9 cellular contexts compared by ENCODE assay signal in genomic region chrY:14524246-14525180, GRCh38. TPM values are rescaled to one million over a fixed set of nuclear protein-coding genes. Genes with fewer than 3 reads are reported as not detected.
DNase-seq lines count a peak whose midpoint lies in the region; ATAC-seq and TF ChIP-seq lines count a peak whose summit lies in the region.
"Had no signal": no experiment of that assay in that cellular context is flagged by ENCODE, and none has a peak within 500 bp of the region (broad histone marks: within the 10 kb centered on the region; RNA-seq: fewer than 3 reads in every experiment).

TSS of gene NLGN4Y (plus strand) at chrY:14524529. CDS start at chrY:14622120, 97,591 bp downstream.

- H3K4me1 ChIP-seq in vagina = no peaks in the 10 kb centered on the region
- no peaks in the 10 kb centered on the region for H3K4me1 ChIP-seq in smooth muscle cell (ENCODE audit: low read depth)

- no peak within 1 kb of the TSS for H3K4me2 ChIP-seq in smooth muscle cell

- no peaks in the 10 kb centered on the region for H3K27me3 ChIP-seq in kidney epithelial cell (ENCODE audit: control insufficient read depth, insufficient read depth, low read length)
- H3K27me3 ChIP-seq in vagina = no peaks in the 10 kb centered on the region
- H3K27me3 ChIP-seq in smooth muscle cell (ENCODE audit: low read depth) = no peaks in the 10 kb centered on the region

- no peaks in the 10 kb centered on the region for H3K36me3 ChIP-seq in kidney epithelial cell (ENCODE audit: control insufficient read depth, insufficient read depth, low read length)
- no peaks in the 10 kb centered on the region for H3K36me3 ChIP-seq in vagina
- no peaks in the 10 kb centered on the region for H3K36me3 ChIP-seq in smooth muscle cell (ENCODE audit: low read depth)

- DNase-seq in Caki2 (ENCODE audit: low read depth) = peak; percentile 44
- DNase-seq in activated CD8-positive, alpha-beta T cell treated with anti-CD3 and anti-CD28 coated beads, Interleukin-2, amount 10 ng/mL, durations not matched to agents 7 days and 5 days = no peak
- DNase-seq in kidney epithelial cell (ENCODE audit: low read depth) = no peak
- no peak for DNase-seq in vagina (ENCODE audit: extremely low spot score in 2 of 2)
- no peak for DNase-seq in cortex of kidney (lab: John Stamatoyannopoulos, UW)
- no peak for DNase-seq in smooth muscle cell (lab: John Stamatoyannopoulos, UW; ENCODE audit: unreplicated experiment)

- in situ Hi-C loops in Caki2 (cut with HindIII; ENCODE audit: low pct_unique_long_range_greater_than_20kb, low sequenced_read_pairs) = no loop called here

- H2AFZ ChIP-seq in smooth muscle cell (ENCODE audit: low read depth) = no peak within 1 kb of the TSS

- H3K4me3 Mint-ChIP-seq in activated CD8-positive, alpha-beta T cell treated with anti-CD3 and anti-CD28 coated beads, Interleukin-2, amount 10 ng/mL, durations not matched to agents 7 days and 5 days = peak within 1 kb of the TSS; percentile 22

- POLR2A ChIA-PET in activated CD8-positive, alpha-beta T cell treated with anti-CD3 and anti-CD28 coated beads, Interleukin-2, amount 10 ng/mL, durations not matched to agents 7 days and 5 days (lab: Charles Lee) = no interaction called here

- TF ChIP-seq CTCF in kidney epithelial cell (IDR thresholded peaks at IDR 0.05; ENCODE audit: insufficient read depth, low read length, poor library complexity, severe bottlenecking) = no peak
- no peak for TF ChIP-seq CTCF in vagina (IDR thresholded peaks at IDR 0.05)
- no peak for TF ChIP-seq CTCF in smooth muscle cell (IDR thresholded peaks at IDR 0.05; ENCODE audit: borderline replicate concordance, insufficient read depth, poor library complexity, severe bottlenecking)

- intact Hi-C loops in vagina (cut with DNase I) = no loop called here

- no peaks in the 10 kb centered on the region for H3F3A ChIP-seq in smooth muscle cell (ENCODE audit: low read depth)

- H3K27me3 Mint-ChIP-seq in activated CD8-positive, alpha-beta T cell treated with anti-CD3 and anti-CD28 coated beads, Interleukin-2, amount 10 ng/mL, durations not matched to agents 7 days and 5 days (ENCODE audit: low read depth) = peaks cover 18% of the 10 kb centered on the region

- no peak within 1 kb of the TSS for H3K27ac Mint-ChIP-seq in activated CD8-positive, alpha-beta T cell treated with anti-CD3 and anti-CD28 coated beads, Interleukin-2, amount 10 ng/mL, durations not matched to agents 7 days and 5 days
- H3K27ac Mint-ChIP-seq: activated naive CD4-positive, alpha-beta T cell treated with anti-CD3 and anti-CD28 coated beads, Interleukin-2, amount 50 U/mL, for 72 hours had no signal

- H3K9me3 ChIP-seq in vagina (no peaks in the 10 kb centered on the region), smooth muscle cell (replicated peaks; ENCODE audit: low read depth) (no peaks in the 10 kb centered on the region)

- H3K36me3 Mint-ChIP-seq in activated CD8-positive, alpha-beta T cell treated with anti-CD3 and anti-CD28 coated beads, Interleukin-2, amount 10 ng/mL, durations not matched to agents 7 days and 5 days (ENCODE audit: low read depth) = no peaks in the 10 kb centered on the region

- no peak within 1 kb of the TSS for H3K9ac ChIP-seq in smooth muscle cell (ENCODE audit: low read depth)

- no peaks in the 10 kb centered on the region for H3K79me2 ChIP-seq in smooth muscle cell (ENCODE audit: low read depth)

- H3K9me3 Mint-ChIP-seq in activated CD8-positive, alpha-beta T cell treated with anti-CD3 and anti-CD28 coated beads, Interleukin-2, amount 10 ng/mL, durations not matched to agents 7 days and 5 days (ENCODE audit: insufficient read depth) = no peaks in the 10 kb centered on the region

- no peak for TF ChIP-seq POLR2A in vagina (IDR thresholded peaks at IDR 0.05)

- ATAC-seq in HG02798 (IDR thresholded peaks at IDR 0.05; ENCODE audit: poor library complexity, unreplicated experiment) = peak; percentile 73
- no peak for ATAC-seq in activated CD8-positive, alpha-beta T cell treated with anti-CD3 and anti-CD28 coated beads, Interleukin-2, amount 10 ng/mL, durations not matched to agents 7 days and 5 days
- no peak for ATAC-seq in HG02870 (IDR thresholded peaks at IDR 0.05; ENCODE audit: unreplicated experiment)

- H4K20me1 ChIP-seq in smooth muscle cell (ENCODE audit: low read depth) = no peaks in the 10 kb centered on the region

- H3K4me3 ChIP-seq in kidney epithelial cell (ENCODE audit: low read depth, low read length) = no peak within 1 kb of the TSS
- no peak within 1 kb of the TSS for H3K4me3 ChIP-seq in vagina
- H3K4me3 ChIP-seq in smooth muscle cell = no peak within 1 kb of the TSS

- H3K4me1 Mint-ChIP-seq in activated CD8-positive, alpha-beta T cell treated with anti-CD3 and anti-CD28 coated beads, Interleukin-2, amount 10 ng/mL, durations not matched to agents 7 days and 5 days (ENCODE audit: low read depth) = peaks cover 2% of the 10 kb centered on the region

- WGBS in smooth muscle cell (ENCODE audit: low lambda C conversion rate) = no CpG with 5 or more reads among the region's 64 CpGs

- CTCF ChIA-PET in activated CD8-positive, alpha-beta T cell treated with anti-CD3 and anti-CD28 coated beads, Interleukin-2, amount 10 ng/mL, durations not matched to agents 7 days and 5 days (lab: Charles Lee) = no interaction called here

- H3K27ac ChIP-seq in vagina (no peak within 1 kb of the TSS), smooth muscle cell (ENCODE audit: low read depth) (no peak within 1 kb of the TSS)

RNA-seq across cellular contexts. Expression of gene NLGN4Y, which starts in this region (rescaled TPM):
- total RNA-seq in Caki2 (2014; rRNA removed; shearing (Covaris generic); ENCODE audit: low replicate concordance) = 4.2 and 17.0 TPM in 2 replicates
- under 1 TPM in 1 of 2 experiments, not detected in 1; 0.05 TPM for total RNA-seq in activated CD8-positive, alpha-beta T cell treated with anti-CD3 and anti-CD28 coated beads, Interleukin-2, amount 10 ng/mL, durations not matched to agents 7 days and 5 days
- total RNA-seq in kidney epithelial cell = 18.6 and 24.0 TPM in 2 replicates
- not detected for total RNA-seq in vagina
- total RNA-seq in smooth muscle cell = not detected in 2 replicates
- polyA plus RNA-seq in smooth muscle cell = not detected in 2 replicates
